Comparison of ENCODE assay signal across 8 cellular contexts in genomic region chr6:33201147-33201545, GRCh38. TPM values are rescaled to one million over a fixed set of nuclear protein-coding genes. Genes with fewer than 3 reads are reported as not detected.
DNase-seq lines count a peak whose midpoint lies in the region; FAIRE-seq and TF ChIP-seq lines count a peak whose summit lies in the region.

No MANE protein-coding gene starts in this region.

- H3K9me3 ChIP-seq in adrenal gland (replicated peaks in 1 of 3): no peaks in the 10 kb centered on the region
- no peaks in the 10 kb centered on the region for H3K9me3 ChIP-seq in keratinocyte (ENCODE audit: control insufficient read depth, low read depth, low read length)
- H3K9me3 ChIP-seq in thymus (ENCODE audit: control insufficient read depth): no peaks in the 10 kb centered on the region

- no peak for FAIRE-seq in keratinocyte (lab: Jason Lieb, UNC)

- H3K4me1 ChIP-seq in adrenal gland (replicated peaks in 1 of 2) (peaks cover 35 to 58% of the 10 kb centered on the region in 2 donors), keratinocyte (ENCODE audit: control insufficient read depth, extremely low read depth, insufficient read depth, low read length) (peaks cover 39% of the 10 kb centered on the region), thymus (ENCODE audit: control insufficient read depth, insufficient read depth, low read length) (peaks cover 25% of the 10 kb centered on the region)

- H3K4me2 ChIP-seq in keratinocyte (ENCODE audit: control insufficient read depth, extremely low read depth, insufficient read depth, low read depth, low read length): peak overlapping the region; percentile 100

- peaks cover 0 to 35% of the 10 kb centered on the region in 2 donors for H3K36me3 ChIP-seq in adrenal gland (replicated peaks in 1 of 2)
- peaks cover 22 to 32% of the 10 kb centered on the region in 2 experiments for H3K36me3 ChIP-seq in keratinocyte (ENCODE audit: control insufficient read depth in 2 of 2, extremely low read depth in 1 of 2, insufficient read depth in 2 of 2, low read length in 2 of 2)
- H3K36me3 ChIP-seq in thymus (ENCODE audit: control insufficient read depth, insufficient read depth): peaks cover 26% of the 10 kb centered on the region

- peak overlapping the region; percentile 91 for H2AFZ ChIP-seq in keratinocyte (ENCODE audit: control insufficient read depth, low read length)

- peak overlapping the region; percentile 95 for H3K9ac ChIP-seq in keratinocyte (ENCODE audit: control insufficient read depth, extremely low read depth, insufficient read depth, low read length)

- peak overlapping the region; percentile 99 for H3K4me3 Mint-ChIP-seq in T-helper 1 cell treated with Interleukin-12 subunit alpha and Interleukin-12 subunit beta and Interleukin-4 antibody, amounts not matched to agents 30 μg/mL and 1 μg/mL, for 36 hours

- H3K27ac ChIP-seq in adrenal gland: peak overlapping the region; percentile 92 to 99 (median 98)
- H3K27ac ChIP-seq in keratinocyte (ENCODE audit: control insufficient read depth, insufficient read depth, low read length): peak overlapping the region; percentile 99
- peak overlapping the region; percentile 99 for H3K27ac ChIP-seq in thymus (ENCODE audit: low read depth)

- H3K27me3 ChIP-seq in adrenal gland: no peaks in the 10 kb centered on the region
- no peaks in the 10 kb centered on the region for H3K27me3 ChIP-seq in keratinocyte (ENCODE audit: control insufficient read depth, extremely low read depth, insufficient read depth, low read length)
- H3K27me3 ChIP-seq in thymus (ENCODE audit: control insufficient read depth, insufficient read depth): no peaks in the 10 kb centered on the region

- TF ChIP-seq POLR2A in adrenal gland (IDR thresholded peaks at IDR 0.05): no peak

- H3K9me3 Mint-ChIP-seq in T-helper 1 cell treated with Interleukin-12 subunit alpha and Interleukin-12 subunit beta and Interleukin-4 antibody, amounts not matched to agents 30 μg/mL and 1 μg/mL, for 36 hours: no peaks in the 10 kb centered on the region

- peak overlapping the region; percentile 85 to 96 (median 86) for H3K4me3 ChIP-seq in adrenal gland
- peak overlapping the region; percentile 85 to 99 (median 88) for H3K4me3 ChIP-seq in keratinocyte (ENCODE audit: control insufficient read depth in 2 of 3, extremely low read depth in 1 of 3, insufficient read depth in 2 of 3, low read depth in 1 of 3, low read length in 3 of 3)
- H3K4me3 ChIP-seq in thymus (ENCODE audit: low read length): peak overlapping the region; percentile 89

- H3K27ac Mint-ChIP-seq in T-helper 1 cell treated with Interleukin-12 subunit alpha and Interleukin-12 subunit beta and Interleukin-4 antibody, amounts not matched to agents 30 μg/mL and 1 μg/mL, for 36 hours: peak overlapping the region; percentile 99

- no peak for TF ChIP-seq CTCF in adrenal gland (IDR thresholded peaks at IDR 0.05)
- no peak for TF ChIP-seq CTCF in keratinocyte (optimal IDR thresholded peaks at IDR 0.05 in 1 of 3, IDR thresholded peaks at IDR 0.05 in 1 of 3, conservative IDR thresholded peaks at IDR 0.05 in 1 of 3; ENCODE audit: extremely low read depth in 1 of 3, insufficient read depth in 2 of 3, low read length in 3 of 3)

- H3K79me2 ChIP-seq in keratinocyte (ENCODE audit: control insufficient read depth, insufficient read depth, low read length): peaks cover 38% of the 10 kb centered on the region

- DNase-seq in T-helper 1 cell (no peak), adrenal gland (peak in 2 of 7 donors; percentile 30 to 43), keratinocyte (ENCODE audit: low read depth, low spot score) (no peak), SW 1271 (lab: John Stamatoyannopoulos, UW) (no peak), Kasumi-1 (lab: John Stamatoyannopoulos, UW) (no peak)
- DNase-seq in activated CD4-positive, alpha-beta T cell treated with anti-CD3 and anti-CD28 coated beads, Interleukin-2, amount 50 U/mL, for 48 hours: no peak

- H3K36me3 Mint-ChIP-seq in T-helper 1 cell treated with Interleukin-12 subunit alpha and Interleukin-12 subunit beta and Interleukin-4 antibody, amounts not matched to agents 30 μg/mL and 1 μg/mL, for 36 hours (ENCODE audit: low read depth): peaks cover 40% of the 10 kb centered on the region

- H3K9me1 ChIP-seq in keratinocyte (ENCODE audit: control insufficient read depth, extremely low read depth, insufficient read depth, low read length): peaks cover 7% of the 10 kb centered on the region

- peaks cover 3% of the 10 kb centered on the region for H4K20me1 ChIP-seq in keratinocyte (ENCODE audit: control insufficient read depth, extremely low read depth, insufficient read depth, low read length)

- intact Hi-C loops in adrenal gland (cut with DNase I): no loop called here

- dilution Hi-C loops in keratinocyte (cut with MboI; ENCODE audit: extremely low pct_ligation_motif_present, low sequenced_read_pairs): no loop called here

- H3K4me1 Mint-ChIP-seq in T-helper 1 cell treated with Interleukin-12 subunit alpha and Interleukin-12 subunit beta and Interleukin-4 antibody, amounts not matched to agents 30 μg/mL and 1 μg/mL, for 36 hours (ENCODE audit: low read depth): peaks cover 71% of the 10 kb centered on the region

- H3K27me3 Mint-ChIP-seq in T-helper 1 cell treated with Interleukin-12 subunit alpha and Interleukin-12 subunit beta and Interleukin-4 antibody, amounts not matched to agents 30 μg/mL and 1 μg/mL, for 36 hours (ENCODE audit: low read depth): no peaks in the 10 kb centered on the region

- 0 to 2% (median 1%) methylated on average over 5 to 14 of the region's 14 CpGs for WGBS in adrenal gland, 4 donors
- 10% methylated on average over 14 of the region's 14 CpGs for WGBS in thymus

RNA-seq across cellular contexts. Expression of gene SLC39A7, which starts 0.5 kb away (rescaled TPM):
- total RNA-seq in adrenal gland: 100 to 1,000 TPM in 6 of 8 donors, 10 to 100 TPM in 2; 91.6 to 239 (median 124) TPM
- polyA plus RNA-seq in adrenal gland: 100 to 1,000 TPM in 1 of 3 donors, 10 to 100 TPM in 2; 44.4 to 200 (median 53.3) TPM
- 47.6 to 68.6 TPM (median 54.0 TPM) in 3 replicates for polyA plus RNA-seq in keratinocyte
- polyA plus RNA-seq in keratinocyte (2011; ENCODE audit: low read depth): 23.5 TPM
- polyA plus RNA-seq in keratinocyte (2011; cell fraction: cytosol; rRNA removed): 28.0 and 32.5 TPM in 2 replicates
- 126 and 135 TPM in 2 replicates for polyA plus RNA-seq in keratinocyte (2011; cell fraction: nucleus; rRNA removed)
- 48.9 and 98.3 TPM in 2 replicates for polyA plus RNA-seq in keratinocyte (2012; ENCODE audit: low replicate concordance)
- 36.1 to 86.7 TPM (median 50.6 TPM) in 3 replicates for polyA minus RNA-seq in keratinocyte
- 17.3 TPM for polyA minus RNA-seq in keratinocyte (2011; cell fraction: cytosol; rRNA and poly(A)+ RNA removed)
- 40.8 and 62.0 TPM in 2 replicates for polyA minus RNA-seq in keratinocyte (2011; cell fraction: nucleus; rRNA and poly(A)+ RNA removed)
- 43.0 TPM for polyA plus RNA-seq in thymus

RNA-seq across cellular contexts. Expression of gene RXRB, which starts 0.7 kb away (rescaled TPM):
- total RNA-seq in adrenal gland: 10 to 100 TPM; 15.8 to 63.8 (median 33.2) TPM
- polyA plus RNA-seq in adrenal gland (10 to 100 TPM; 24.0 to 75.9 (median 64.2) TPM), keratinocyte (23.2 to 32.4 TPM (median 25.7 TPM) in 3 replicates), thymus (60.7 TPM)
- polyA plus RNA-seq in keratinocyte (2011; ENCODE audit: low read depth): 4.9 TPM
- polyA plus RNA-seq in keratinocyte (2011; cell fraction: cytosol; rRNA removed): 14.6 and 15.3 TPM in 2 replicates
- 62.1 and 65.8 TPM in 2 replicates for polyA plus RNA-seq in keratinocyte (2011; cell fraction: nucleus; rRNA removed)
- polyA plus RNA-seq in keratinocyte (2012; ENCODE audit: low replicate concordance): 22.3 and 24.5 TPM in 2 replicates
- polyA minus RNA-seq in keratinocyte: 30.8 to 33.3 TPM (median 32.9 TPM) in 3 replicates
- 16.5 TPM for polyA minus RNA-seq in keratinocyte (2011; cell fraction: cytosol; rRNA and poly(A)+ RNA removed)
- polyA minus RNA-seq in keratinocyte (2011; cell fraction: nucleus; rRNA and poly(A)+ RNA removed): 17.1 and 19.2 TPM in 2 replicates

RNA-seq across cellular contexts. Expression of gene HSD17B8, which starts 3.3 kb away (rescaled TPM):
- total RNA-seq in adrenal gland: 10 to 100 TPM; 13.4 to 96.3 (median 43.7) TPM
- polyA plus RNA-seq in adrenal gland (10 to 100 TPM; 18.9 to 24.7 (median 22.8) TPM), keratinocyte (18.6 to 22.1 TPM (median 20.7 TPM) in 3 replicates), thymus (15.7 TPM)
- polyA plus RNA-seq in keratinocyte (2011; ENCODE audit: low read depth): 5.3 TPM
- 13.2 and 24.1 TPM in 2 replicates for polyA plus RNA-seq in keratinocyte (2011; cell fraction: cytosol; rRNA removed)
- polyA plus RNA-seq in keratinocyte (2011; cell fraction: nucleus; rRNA removed): 13.4 and 14.7 TPM in 2 replicates
- polyA plus RNA-seq in keratinocyte (2012; ENCODE audit: low replicate concordance): 13.9 and 18.3 TPM in 2 replicates
- 8.5 to 13.3 TPM (median 12.3 TPM) in 3 replicates for polyA minus RNA-seq in keratinocyte
- polyA minus RNA-seq in keratinocyte (2011; cell fraction: cytosol; rRNA and poly(A)+ RNA removed): 12.5 TPM
- polyA minus RNA-seq in keratinocyte (2011; cell fraction: nucleus; rRNA and poly(A)+ RNA removed): 2.0 and 3.7 TPM in 2 replicates

RNA-seq across cellular contexts. Expression of gene RING1, which starts 7.2 kb away (rescaled TPM):
- total RNA-seq in adrenal gland: 10 to 100 TPM in 7 of 8 donors, 1 to 10 TPM in 1; 8.5 to 52.2 (median 31.3) TPM
- polyA plus RNA-seq in adrenal gland (100 to 1,000 TPM in 1 of 3 donors, 10 to 100 TPM in 2; 29.9 to 107 (median 84.5) TPM), keratinocyte (20.3 to 28.3 TPM (median 23.0 TPM) in 3 replicates), thymus (62.6 TPM)
- 5.3 TPM for polyA plus RNA-seq in keratinocyte (2011; ENCODE audit: low read depth)
- 15.0 and 20.2 TPM in 2 replicates for polyA plus RNA-seq in keratinocyte (2011; cell fraction: cytosol; rRNA removed)
- polyA plus RNA-seq in keratinocyte (2011; cell fraction: nucleus; rRNA removed): 34.1 and 40.8 TPM in 2 replicates
- 22.6 and 32.8 TPM in 2 replicates for polyA plus RNA-seq in keratinocyte (2012; ENCODE audit: low replicate concordance)
- 12.8 to 30.2 TPM (median 20.1 TPM) in 3 replicates for polyA minus RNA-seq in keratinocyte
- 16.5 TPM for polyA minus RNA-seq in keratinocyte (2011; cell fraction: cytosol; rRNA and poly(A)+ RNA removed)
- polyA minus RNA-seq in keratinocyte (2011; cell fraction: nucleus; rRNA and poly(A)+ RNA removed): 5.1 and 5.7 TPM in 2 replicates

RNA-seq across cellular contexts. Expression of gene COL11A2, which starts 8.9 kb away (rescaled TPM):
- total RNA-seq in adrenal gland: 1 to 10 TPM in 1 of 8 donors, under 1 TPM in 7; 0.11 to 1.9 (median 0.39) TPM
- polyA plus RNA-seq in adrenal gland (1 to 10 TPM in 2 of 3 donors, under 1 TPM in 1; 0.05 to 7.2 (median 1.7) TPM), keratinocyte (0.06 to 0.18 TPM (median 0.08 TPM) in 3 replicates), thymus (5.5 TPM)
- 0.15 TPM for polyA plus RNA-seq in keratinocyte (2011; ENCODE audit: low read depth)
- polyA plus RNA-seq in keratinocyte (2011; cell fraction: cytosol; rRNA removed): 0.04 and 0.05 TPM in 2 replicates
- 0.83 and 0.93 TPM in 2 replicates for polyA plus RNA-seq in keratinocyte (2011; cell fraction: nucleus; rRNA removed)
- polyA plus RNA-seq in keratinocyte (2012; ENCODE audit: low replicate concordance): 0.09 and 0.38 TPM in 2 replicates
- 0.29 TPM in 1 of 3 replicates, not detected in the others for polyA minus RNA-seq in keratinocyte
- not detected for polyA minus RNA-seq in keratinocyte (2011; cell fraction: cytosol; rRNA and poly(A)+ RNA removed)
- polyA minus RNA-seq in keratinocyte (2011; cell fraction: nucleus; rRNA and poly(A)+ RNA removed): 0.63 TPM in 1 of 2 replicates, not detected in the other
